ENCODE assay signal across 1 cellular context in the genomic region with DNA sequence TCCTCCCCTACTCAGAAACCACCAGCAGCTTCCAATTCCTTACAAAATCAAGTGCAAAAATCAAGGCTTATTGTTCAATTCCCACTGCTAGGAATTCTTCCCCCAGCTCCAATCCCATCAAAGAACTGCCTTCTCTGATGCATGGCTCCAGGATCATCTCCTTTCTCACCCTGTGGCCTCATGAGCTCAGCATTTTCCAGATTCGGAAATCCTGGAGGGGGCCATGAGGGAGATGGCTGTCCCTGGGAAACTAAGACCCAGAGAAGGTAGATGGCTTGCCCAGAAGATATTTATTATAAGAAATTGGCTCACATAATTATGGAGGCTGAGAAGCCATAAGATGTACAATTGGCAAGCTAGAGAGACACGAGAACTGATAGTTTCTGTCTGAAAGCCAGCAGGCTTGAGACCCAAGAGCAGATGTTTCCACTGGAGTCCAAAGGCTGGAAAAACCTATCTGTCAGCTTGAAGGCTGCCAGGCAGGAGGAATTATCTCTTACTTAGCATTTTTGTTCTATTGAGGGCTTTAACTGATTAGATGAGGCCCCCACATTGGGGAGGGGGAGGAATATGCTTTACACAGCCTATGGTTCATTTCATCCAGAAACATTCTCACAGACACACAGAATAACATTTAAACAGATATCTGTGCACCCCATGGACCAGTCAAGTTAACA.
TF ChIP-seq lines count a peak whose summit lies in the region.

No MANE protein-coding gene starts in this region.

TF ChIP-seq in IMR-90, 13 proteins besides CTCF, POLR2A, EP300 and RAD21:
- TF ChIP-seq BHLHE40 (IDR thresholded peaks at IDR 0.05; ENCODE audit: low read depth, low read length) = no peak
- TF ChIP-seq, protein P1, sequence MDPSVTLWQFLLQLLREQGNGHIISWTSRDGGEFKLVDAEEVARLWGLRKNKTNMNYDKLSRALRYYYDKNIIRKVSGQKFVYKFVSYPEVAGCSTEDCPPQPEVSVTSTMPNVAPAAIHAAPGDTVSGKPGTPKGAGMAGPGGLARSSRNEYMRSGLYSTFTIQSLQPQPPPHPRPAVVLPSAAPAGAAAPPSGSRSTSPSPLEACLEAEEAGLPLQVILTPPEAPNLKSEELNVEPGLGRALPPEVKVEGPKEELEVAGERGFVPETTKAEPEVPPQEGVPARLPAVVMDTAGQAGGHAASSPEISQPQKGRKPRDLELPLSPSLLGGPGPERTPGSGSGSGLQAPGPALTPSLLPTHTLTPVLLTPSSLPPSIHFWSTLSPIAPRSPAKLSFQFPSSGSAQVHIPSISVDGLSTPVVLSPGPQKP (IDR thresholded peaks at IDR 0.05; ENCODE audit: borderline replicate concordance, low read depth, low read length) = no peak
- no peak for TF ChIP-seq RFX5 (IDR thresholded peaks at IDR 0.05; ENCODE audit: low read depth, low read length)
- TF ChIP-seq NFE2L2 (IDR thresholded peaks at IDR 0.05; ENCODE audit: low read depth, low read length) = no peak
- no peak for TF ChIP-seq FOS (IDR thresholded peaks at IDR 0.05; ENCODE audit: low read depth, low read length)
- no peak for TF ChIP-seq RCOR1 (IDR thresholded peaks at IDR 0.05; ENCODE audit: insufficient replicate concordance, low read length)
- TF ChIP-seq SMC3 (IDR thresholded peaks at IDR 0.05; ENCODE audit: low read depth, low read length) = no peak
- TF ChIP-seq MAZ (IDR thresholded peaks at IDR 0.05; ENCODE audit: borderline replicate concordance, low read depth, low read length) = no peak
TF ChIP-seq in IMR-90: peak in this region for 0.
